7 cellular contexts compared by ENCODE assay signal in genomic region chr1:27633640-27634165, GRCh38. TPM values are rescaled to one million over a fixed set of nuclear protein-coding genes. Genes with fewer than 3 reads are reported as not detected.
DNase-seq lines count a peak whose midpoint lies in the region; ATAC-seq, FAIRE-seq and TF ChIP-seq lines count a peak whose summit lies in the region.

No MANE protein-coding gene starts in this region.

- no peak for ATAC-seq in activated naive CD8-positive, alpha-beta T cell treated with anti-CD3 and anti-CD28 coated beads, Interleukin-2, amount 10 ng/mL, durations not matched to agents 7 days and 5 days (ENCODE audit: low read depth)

- intact Hi-C loops in kidney (cut with DNase I), result no loop called here

- TF ChIP-seq CTCF in HL-60 (IDR thresholded peaks at IDR 0.05; ENCODE audit: insufficient read depth, low read length) (no peak), kidney (IDR thresholded peaks at IDR 0.05; ENCODE audit: borderline replicate concordance, extremely low read depth, insufficient read depth) (no peak)

- peak overlapping the region; percentile 84 for H3K27ac ChIP-seq in HL-60 (replicated peaks)
- peak overlapping the region; percentile 63 to 67 for H3K27ac ChIP-seq in kidney (ENCODE audit: low read depth in 2 of 2, low read length in 2 of 2)

- H3K36me3 ChIP-seq in kidney (ENCODE audit: control insufficient read depth in 1 of 2, insufficient read depth in 2 of 2, low read length in 2 of 2), result no peaks in the 10 kb centered on the region

- H3K9ac ChIP-seq in kidney (ENCODE audit: low read length in 2 of 2), result peak overlapping the region in 1 of 2 donors; percentile 34

- H3K36me3 Mint-ChIP-seq in activated naive CD8-positive, alpha-beta T cell treated with anti-CD3 and anti-CD28 coated beads, Interleukin-2, amount 10 ng/mL, durations not matched to agents 7 days and 5 days, result no peaks in the 10 kb centered on the region
- H3K36me3 Mint-ChIP-seq in stimulated activated naive CD8-positive, alpha-beta T cell treated with anti-CD3 and anti-CD28 coated beads, Interleukin-15, Interleukin-2, amounts not matched to agents 100 ng/mL and 50 ng/mL, for 24 hours (ENCODE audit: low read depth), result peaks cover 3% of the 10 kb centered on the region

- no peaks in the 10 kb centered on the region for H3K9me3 ChIP-seq in kidney (ENCODE audit: control insufficient read depth in 1 of 2, low read length in 2 of 2)

- FAIRE-seq in kidney (lab: Jason Lieb, UNC), result no peak

- peaks cover 9% of the 10 kb centered on the region for H3K27me3 Mint-ChIP-seq in activated naive CD8-positive, alpha-beta T cell treated with anti-CD3 and anti-CD28 coated beads, Interleukin-2, amount 10 ng/mL, durations not matched to agents 7 days and 5 days
- H3K27me3 Mint-ChIP-seq in stimulated activated naive CD8-positive, alpha-beta T cell treated with anti-CD3 and anti-CD28 coated beads, Interleukin-15, Interleukin-2, amounts not matched to agents 100 ng/mL and 50 ng/mL, for 24 hours, result no peaks in the 10 kb centered on the region

- peak overlapping the region; percentile 53 for H3K4me3 Mint-ChIP-seq in activated naive CD8-positive, alpha-beta T cell treated with anti-CD3 and anti-CD28 coated beads, Interleukin-2, amount 10 ng/mL, durations not matched to agents 7 days and 5 days
- H3K4me3 Mint-ChIP-seq in stimulated activated naive CD8-positive, alpha-beta T cell treated with anti-CD3 and anti-CD28 coated beads, Interleukin-15, Interleukin-2, amounts not matched to agents 100 ng/mL and 50 ng/mL, for 24 hours, result peak overlapping the region; percentile 72

- H3K4me1 ChIP-seq in kidney (ENCODE audit: control insufficient read depth in 1 of 2, insufficient read depth in 1 of 2, low read depth in 1 of 2, low read length in 2 of 2), result peaks cover 16% of the 10 kb centered on the region in 2 donors

- no peaks in the 10 kb centered on the region for H3K27me3 ChIP-seq in HL-60 (ENCODE audit: insufficient read depth, poor library complexity, severe bottlenecking)

- POLR2A ChIA-PET in activated naive CD8-positive, alpha-beta T cell treated with anti-CD3 and anti-CD28 coated beads, Interleukin-2, amount 10 ng/mL, durations not matched to agents 7 days and 5 days (lab: Charles Lee), result interaction anchor here (0.6 to 3.3 kb wide), 3 partner anchors 16 to 196 kb away, joined by 3 to 12 read pairs (median 3); no protein-coding TSS in a partner anchor

- H3K4me3 ChIP-seq in HL-60 (replicated peaks; ENCODE audit: insufficient read depth, low read length), result peak overlapping the region; percentile 49
- peak overlapping the region in 1 of 2 donors; percentile 52 for H3K4me3 ChIP-seq in kidney (ENCODE audit: low read length in 2 of 2)

- no peaks in the 10 kb centered on the region for H3K9me3 Mint-ChIP-seq in activated naive CD8-positive, alpha-beta T cell treated with anti-CD3 and anti-CD28 coated beads, Interleukin-2, amount 10 ng/mL, durations not matched to agents 7 days and 5 days
- H3K9me3 Mint-ChIP-seq in stimulated activated naive CD8-positive, alpha-beta T cell treated with anti-CD3 and anti-CD28 coated beads, Interleukin-15, Interleukin-2, amounts not matched to agents 100 ng/mL and 50 ng/mL, for 24 hours, result no peaks in the 10 kb centered on the region

- no peak for DNase-seq in HL-60 (ENCODE audit: low read depth in 1 of 2, low spot score in 1 of 2)
- no peak for DNase-seq in activated naive CD8-positive, alpha-beta T cell treated with anti-CD3 and anti-CD28 coated beads, Interleukin-2, amount 10 ng/mL, durations not matched to agents 7 days and 5 days
- DNase-seq in kidney, result no peak
- no peak for DNase-seq in NCI-H345 (lab: John Stamatoyannopoulos, UW)
- DNase-seq in AG20443 (ENCODE audit: low spot score), result no peak
- no peak for DNase-seq in mucosa of gallbladder (ENCODE audit: low spot score)

- H3K4me1 Mint-ChIP-seq in activated naive CD8-positive, alpha-beta T cell treated with anti-CD3 and anti-CD28 coated beads, Interleukin-2, amount 10 ng/mL, durations not matched to agents 7 days and 5 days, result peaks cover 57% of the 10 kb centered on the region
- peaks cover 87% of the 10 kb centered on the region for H3K4me1 Mint-ChIP-seq in stimulated activated naive CD8-positive, alpha-beta T cell treated with anti-CD3 and anti-CD28 coated beads, Interleukin-15, Interleukin-2, amounts not matched to agents 100 ng/mL and 50 ng/mL, for 24 hours (ENCODE audit: low read depth)

- peak overlapping the region; percentile 40 for H3K27ac Mint-ChIP-seq in activated naive CD8-positive, alpha-beta T cell treated with anti-CD3 and anti-CD28 coated beads, Interleukin-2, amount 10 ng/mL, durations not matched to agents 7 days and 5 days
- peak overlapping the region; percentile 68 for H3K27ac Mint-ChIP-seq in stimulated activated naive CD8-positive, alpha-beta T cell treated with anti-CD3 and anti-CD28 coated beads, Interleukin-15, Interleukin-2, amounts not matched to agents 100 ng/mL and 50 ng/mL, for 24 hours

RNA-seq across cellular contexts. Expression of gene FGR, which starts 1.3 kb away (rescaled TPM):
- 1 to 10 TPM; 4.7 to 6.0 TPM for total RNA-seq in activated naive CD8-positive, alpha-beta T cell treated with anti-CD3 and anti-CD28 coated beads, Interleukin-2, amount 10 ng/mL, durations not matched to agents 7 days and 5 days
- 23.3 TPM for total RNA-seq in kidney
- polyA plus RNA-seq in kidney (ENCODE audit: insufficient read depth, low read depth, low replicate concordance), result 2.5 TPM
- total RNA-seq in mucosa of gallbladder, result 7.6 TPM

RNA-seq across cellular contexts. Expression of gene AHDC1, which starts 29.8 kb away (rescaled TPM):
- 10 to 100 TPM; 21.6 to 22.2 TPM for total RNA-seq in activated naive CD8-positive, alpha-beta T cell treated with anti-CD3 and anti-CD28 coated beads, Interleukin-2, amount 10 ng/mL, durations not matched to agents 7 days and 5 days
- total RNA-seq in kidney (48.2 TPM), mucosa of gallbladder (61.6 TPM)
- 8.5 TPM for polyA plus RNA-seq in kidney (ENCODE audit: insufficient read depth, low read depth, low replicate concordance)

RNA-seq across cellular contexts. Expression of gene IFI6, which starts 38.3 kb away (rescaled TPM):
- 100 to 1,000 TPM; 310 to 357 TPM for total RNA-seq in activated naive CD8-positive, alpha-beta T cell treated with anti-CD3 and anti-CD28 coated beads, Interleukin-2, amount 10 ng/mL, durations not matched to agents 7 days and 5 days
- total RNA-seq in kidney (69.5 TPM), mucosa of gallbladder (302 TPM)
- 148 TPM for polyA plus RNA-seq in kidney (ENCODE audit: insufficient read depth, low read depth, low replicate concordance)
